Comparison of ENCODE assay signal across 18 cellular contexts in the genomic region with DNA sequence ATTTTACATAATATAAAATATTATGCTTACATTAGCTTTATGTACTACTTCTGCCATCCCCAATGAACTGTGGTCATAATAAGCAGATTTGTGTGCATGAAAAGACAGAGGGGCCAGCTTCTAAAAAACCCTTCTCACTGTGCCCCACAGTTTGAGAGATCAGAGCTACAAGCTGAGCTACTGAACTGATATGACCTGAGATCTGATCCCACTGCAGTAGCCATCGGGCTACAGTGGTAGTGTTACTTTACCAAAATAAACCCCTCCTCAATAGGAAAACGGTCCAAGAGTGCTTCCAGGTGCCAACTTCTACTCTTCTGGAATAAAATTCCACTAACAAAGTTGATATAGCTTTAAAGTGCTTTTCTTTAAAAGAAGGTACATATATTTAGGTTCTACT.
"Had no signal": no experiment of that assay in that cellular context is flagged by ENCODE, and none has a peak within 500 bp of the region (broad histone marks: within the 10 kb centered on the region; RNA-seq: fewer than 3 reads in every experiment).

No MANE protein-coding gene starts in this region.

- H3K36me3 Mint-ChIP-seq: type B pancreatic cell had no signal

- H3K9me3 Mint-ChIP-seq: activated T-helper 1 cell treated with anti-CD3 and anti-CD28 coated beads, Interleukin-12 subunit alpha, Interleukin-12 subunit beta, Interleukin-2, Interleukin-4 antibody, amounts not matched to agents 30 ng/mL and 10 ng/mL and 1 ng/mL, durations not matched to agents 14 hours and 24 hours and 36 hours; type B pancreatic cell had no signal

- H3K36me3 ChIP-seq: brain microvascular endothelial cell, right atrium auricular region, stomach had no signal

- H3K4me3 Mint-ChIP-seq: activated T-helper 1 cell treated with anti-CD3 and anti-CD28 coated beads, Interleukin-12 subunit alpha, Interleukin-12 subunit beta, Interleukin-2, Interleukin-4 antibody, amounts not matched to agents 30 ng/mL and 10 ng/mL and 1 ng/mL, durations not matched to agents 14 hours and 24 hours and 36 hours; type B pancreatic cell had no signal

- H3K27ac ChIP-seq: brain microvascular endothelial cell, right atrium auricular region, stomach had no signal

- ATAC-seq: left lobe of liver had no signal

- H3K4me3 ChIP-seq: right atrium auricular region, stomach had no signal

- DNase-seq: activated CD4-positive, alpha-beta T cell treated with anti-CD3 and anti-CD28 coated beads, Interleukin-2, amount 50 U/mL, for 1 hour; activated CD4-positive, CD25-positive, alpha-beta regulatory T cell treated with anti-CD3 and anti-CD28 coated beads, Interleukin-2, amount 50 U/mL, for 72 hours; activated gamma-delta T cell treated with Interleukin-2 at 50 U/mL for 16 hours; activated T-cell treated with anti-CD3 and anti-CD28 coated beads for 4 hours; aorta; brain microvascular endothelial cell; cerebellar nuclear complex; effector CD4-positive, alpha-beta T cell; head of caudate nucleus; kidney; midbrain; stimulated activated CD4-positive, alpha-beta T cell treated with anti-CD3 and anti-CD28 coated beads, Interleukin-2, amount 100 ng/mL, for 24 hours; stomach; T1000 had no signal

- H3K27me3 ChIP-seq: brain microvascular endothelial cell, right atrium auricular region, stomach had no signal

- H3K9me3 ChIP-seq: right atrium auricular region, stomach had no signal

- H3K27me3 Mint-ChIP-seq: type B pancreatic cell had no signal

- H3K27ac Mint-ChIP-seq: activated T-helper 1 cell treated with anti-CD3 and anti-CD28 coated beads, Interleukin-12 subunit alpha, Interleukin-12 subunit beta, Interleukin-2, Interleukin-4 antibody, amounts not matched to agents 30 ng/mL and 10 ng/mL and 1 ng/mL, durations not matched to agents 14 hours and 24 hours and 36 hours; type B pancreatic cell had no signal
